8 cellular contexts compared by ENCODE assay signal in the genomic region with DNA sequence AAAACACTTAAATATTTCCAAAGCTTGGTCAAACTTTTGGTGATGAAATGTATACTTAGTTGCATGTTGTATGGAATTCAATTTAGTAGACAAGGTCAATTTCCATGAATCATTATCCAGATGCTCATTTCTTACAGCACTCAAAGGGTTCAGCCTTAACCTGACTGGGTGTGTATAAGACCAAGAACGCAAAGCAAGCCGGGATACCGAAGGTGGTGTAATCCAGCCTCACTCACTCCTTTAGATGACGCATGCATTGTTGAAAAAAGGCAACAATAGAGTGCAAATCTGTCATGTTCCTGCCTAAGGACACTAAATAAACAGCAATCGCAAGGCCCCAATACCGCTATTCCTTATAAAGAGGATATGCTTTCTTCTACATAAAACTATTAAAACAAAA.
"Had no signal": no experiment of that assay in that cellular context is flagged by ENCODE, and none has a peak within 500 bp of the region (broad histone marks: within the 10 kb centered on the region; RNA-seq: fewer than 3 reads in every experiment).

No MANE protein-coding gene starts in this region.

- FAIRE-seq: HTR-8/SVneo, K562 had no signal

- H3K4me3 ChIP-seq: GM23248, HAP-1, K562 had no signal

- DNase-seq: GM23248, GOT3, H7, IMR-90 had no signal

- ATAC-seq: HCT116, K562 had no signal

- H3K36me3 ChIP-seq: HAP-1 had no signal
